In the genomic region with DNA sequence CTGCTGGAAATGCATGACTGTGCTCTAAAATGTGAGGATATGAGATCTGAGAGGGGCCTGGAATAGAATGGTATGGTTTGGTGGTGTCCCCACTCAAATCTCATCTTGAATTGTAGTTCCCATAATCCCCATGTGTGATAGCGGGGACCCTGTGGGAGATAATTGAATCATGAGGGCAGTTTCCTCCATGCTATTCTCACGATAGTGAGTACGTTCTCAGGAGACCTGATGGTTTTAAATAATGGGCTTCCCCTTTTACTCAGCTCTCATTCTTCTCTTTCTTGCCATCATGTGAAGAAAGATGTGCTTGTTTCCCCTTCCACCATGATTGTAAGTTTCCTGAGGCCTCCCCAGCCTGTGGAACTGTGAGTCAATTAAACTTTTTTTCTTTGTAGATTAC, we compare ENCODE assay signal across 16 cellular contexts.
DNase-seq lines count a peak whose midpoint lies in the region; ATAC-seq, FAIRE-seq and TF ChIP-seq lines count a peak whose summit lies in the region.
"Had no signal": no experiment of that assay in that cellular context is flagged by ENCODE, and none has a peak within 500 bp of the region (broad histone marks: within the 10 kb centered on the region; RNA-seq: fewer than 3 reads in every experiment).

No MANE protein-coding gene starts in this region.

- no peaks in the 10 kb centered on the region for H3K79me2 ChIP-seq in KMS-11 (ENCODE audit: insufficient read depth, low read depth)
- H3K79me2 ChIP-seq in GM12878 (ENCODE audit: control insufficient read depth, insufficient read depth, low read length): no peaks in the 10 kb centered on the region

- H3K9ac ChIP-seq in KMS-11 (no peak overlapping the region), GM12878 (ENCODE audit: control insufficient read depth, insufficient read depth, low read length) (no peak overlapping the region)

- H4K20me1 ChIP-seq in KMS-11 (ENCODE audit: insufficient read depth) (no peaks in the 10 kb centered on the region), GM12878 (ENCODE audit: control insufficient read depth, insufficient read depth) (no peaks in the 10 kb centered on the region)

- RAD21 ChIA-PET in GM12878 (lab: Charles Lee; ENCODE audit: unreplicated experiment): no interaction called here

- H3K9me3 Mint-ChIP-seq in activated CD4-positive, alpha-beta memory T cell treated with anti-CD3 and anti-CD28 coated beads for 36 hours: peaks cover 15% of the 10 kb centered on the region

- H3K27ac Mint-ChIP-seq in activated CD4-positive, alpha-beta memory T cell treated with anti-CD3 and anti-CD28 coated beads for 36 hours: no peak overlapping the region
- H3K27ac Mint-ChIP-seq: CD4-positive, alpha-beta memory T cell had no signal

- H3K36me3 Mint-ChIP-seq in activated CD4-positive, alpha-beta memory T cell treated with anti-CD3 and anti-CD28 coated beads for 36 hours: no peaks in the 10 kb centered on the region
- H3K36me3 Mint-ChIP-seq: CD4-positive, alpha-beta memory T cell had no signal

- CTCF ChIA-PET in GM12878 (lab: Yijun Ruan, JAX): no interaction called here
- CTCF ChIA-PET in activated CD4-positive, alpha-beta memory T cell treated with anti-CD3 and anti-CD28 coated beads for 36 hours (lab: Charles Lee): no interaction called here

- TF ChIP-seq POLR2A in GM12891 (IDR thresholded peaks at IDR 0.05; ENCODE audit: low read depth, low read length): no peak
- no peak for TF ChIP-seq POLR2A in GM12878 (IDR thresholded peaks at IDR 0.05; ENCODE audit: low read depth, low read length)

- BruUV-seq in GM12878 (replicated peaks; lab: Mats Ljungman, UMichigan): no TSS peak

- SMC1A ChIA-PET in GM12878 (lab: Charles Lee; ENCODE audit: uncharacterized antibody, unreplicated experiment): interaction anchor here (1.3 to 1.4 kb wide), 2 partner anchors 22 to 42 kb away, joined by 4 to 5 read pairs; no protein-coding TSS in a partner anchor

- TF ChIP-seq RAD21 in GM12878 (IDR thresholded peaks at IDR 0.05; ENCODE audit: insufficient read depth, low read depth, low read length): no peak; the same call in 1 of the 2 replicates

- no peaks in the 10 kb centered on the region for H3K27me3 Mint-ChIP-seq in activated CD4-positive, alpha-beta memory T cell treated with anti-CD3 and anti-CD28 coated beads for 36 hours

- H3K9me3 ChIP-seq in GM12878 (replicated peaks; ENCODE audit: control insufficient read depth, insufficient read depth, low read length): no peaks in the 10 kb centered on the region; the same call in 2 of the 3 replicates
- H3K9me3 ChIP-seq: Caco-2, HAP-1 had no signal

- TF ChIP-seq EP300 in GM12878 (IDR thresholded peaks at IDR 0.05; ENCODE audit: borderline replicate concordance in 1 of 2, control insufficient read depth in 1 of 2, low read depth in 2 of 2, low read length in 2 of 2): no peak

- H3K4me3 ChIP-seq in KMS-11 (IDR thresholded peaks at IDR 0.05; ENCODE audit: insufficient read depth, low read depth, low read length) (no peak overlapping the region), GM12878 (no peak overlapping the region)
- H3K4me3 ChIP-seq: HAP-1 had no signal

- in situ Hi-C loops in GM12878 (cut with MboI): no loop called here

- peaks cover 12% of the 10 kb centered on the region for H3K4me1 ChIP-seq in KMS-11 (ENCODE audit: low read depth, poor library complexity, severe bottlenecking)
- no peaks in the 10 kb centered on the region for H3K4me1 ChIP-seq in GM12878 (ENCODE audit: control insufficient read depth, insufficient read depth, low read length)
- H3K4me1 ChIP-seq: Caco-2, HAP-1 had no signal

- 3% methylated on average over 3 of the region's 3 CpGs for WGBS in GM12878 (ENCODE audit: insufficient coverage, insufficient replicate concordance, low lambda C conversion rate, missing lambda C conversion rate)

- intact Hi-C loops in GM12878 (cut with micrococcal nuclease; ENCODE audit: unreplicated experiment): no loop called here
- intact Hi-C loops in activated CD4-positive, alpha-beta memory T cell treated with anti-CD3 and anti-CD28 coated beads for 36 hours (cut with micrococcal nuclease): no loop called here

- ATAC-seq in GM18867 (IDR thresholded peaks at IDR 0.05; ENCODE audit: unreplicated experiment) (peak; percentile 45), GM12878 (no peak)

- H3K36me3 ChIP-seq in KMS-11 (ENCODE audit: insufficient read depth): no peaks in the 10 kb centered on the region
- no peaks in the 10 kb centered on the region for H3K36me3 ChIP-seq in GM12878 (ENCODE audit: control insufficient read depth in 2 of 2, insufficient read depth in 2 of 2, low read length in 1 of 2)
- H3K36me3 ChIP-seq: HAP-1 had no signal

- H3K27ac ChIP-seq in KMS-11 (no peak overlapping the region), GM12878 (ENCODE audit: control insufficient read depth, insufficient read depth) (no peak overlapping the region)

- H3K4me3 Mint-ChIP-seq in activated CD4-positive, alpha-beta memory T cell treated with anti-CD3 and anti-CD28 coated beads for 36 hours: no peak overlapping the region
- H3K4me3 Mint-ChIP-seq: CD4-positive, alpha-beta memory T cell had no signal

- TF ChIP-seq CTCF in KMS-11 (conservative IDR thresholded peaks at IDR 0.05; ENCODE audit: low read depth, low read length) (no peak), GM12878 (IDR thresholded peaks at IDR 0.05 in 2 of 3, conservative IDR thresholded peaks at IDR 0.05 in 1 of 3; ENCODE audit: control insufficient read depth in 2 of 3, extremely low read depth in 1 of 3, insufficient read depth in 1 of 3, low read depth in 3 of 3, low read length in 3 of 3) (no peak)

- H2AFZ ChIP-seq in KMS-11 (ENCODE audit: low read depth): no peak overlapping the region
- no peak overlapping the region for H2AFZ ChIP-seq in GM12878 (ENCODE audit: control insufficient read depth, low read depth, low read length)

- no peak for FAIRE-seq in GM12891 (lab: Jason Lieb, UNC)
- FAIRE-seq in GM12878 (lab: Jason Lieb, UNC): no peak
- FAIRE-seq: G401.6, H54 had no signal

- DNase-seq in GM12891 (ENCODE audit: insufficient read length, low spot score) (no peak), GM12878 (ENCODE audit: low read depth, low spot score) (no peak), NCI-H1092 treated with DMSO at 0.1 percent for 48 hours (lab: John Stamatoyannopoulos, UW) (no peak), HCEC 1CT (no peak)
- DNase-seq in activated CD4-positive, alpha-beta memory T cell treated with anti-CD3 and anti-CD28 coated beads for 36 hours: no peak
- DNase-seq: C1 segment of cervical spinal cord; Caco-2; CD4-positive, alpha-beta memory T cell; DMS153; DND-41; GOT3 had no signal

- no peaks in the 10 kb centered on the region for H3K4me1 Mint-ChIP-seq in activated CD4-positive, alpha-beta memory T cell treated with anti-CD3 and anti-CD28 coated beads for 36 hours (ENCODE audit: low read depth)
- H3K4me1 Mint-ChIP-seq: CD4-positive, alpha-beta memory T cell had no signal

- no peaks in the 10 kb centered on the region for H3K27me3 ChIP-seq in KMS-11 (ENCODE audit: insufficient read depth, low read depth)
- H3K27me3 ChIP-seq in GM12878 (replicated peaks in 1 of 2; ENCODE audit: control insufficient read depth in 2 of 2, insufficient read depth in 2 of 2, low read length in 1 of 2): no peaks in the 10 kb centered on the region

- H3K4me2 ChIP-seq in KMS-11 (peak overlapping the region; percentile 4; the same call in 1 of the 2 replicates), GM12878 (ENCODE audit: control insufficient read depth, insufficient read depth) (no peak overlapping the region)

- POLR2A ChIA-PET in GM12878 (lab: Charles Lee): no interaction called here
- POLR2A ChIA-PET in activated CD4-positive, alpha-beta memory T cell treated with anti-CD3 and anti-CD28 coated beads for 36 hours (lab: Charles Lee): no interaction called here

TF ChIP-seq in GM12891, 5 proteins besides CTCF, POLR2A, EP300 and RAD21:
- TF ChIP-seq SPI1 (IDR thresholded peaks at IDR 0.05; ENCODE audit: low read depth, low read length): peak; percentile 23; the same call in 1 of the 2 replicates
- no peak for TF ChIP-seq PAX5 (IDR thresholded peaks at IDR 0.05; ENCODE audit: insufficient read depth, low read length, severe bottlenecking)
- no peak for TF ChIP-seq POLR2AphosphoS5 (IDR thresholded peaks at IDR 0.05; ENCODE audit: low read depth, low read length)

TF ChIP-seq in GM12878, 131 proteins besides CTCF, POLR2A, EP300 and RAD21 (continues in another document):
- no peak for TF ChIP-seq FOS (IDR thresholded peaks at IDR 0.05; ENCODE audit: borderline replicate concordance, extremely low read depth, insufficient read length)
- peak; percentile 77; the same call in 1 of the 2 replicates for TF ChIP-seq FOXM1 (IDR thresholded peaks at IDR 0.05; ENCODE audit: low read depth, low read length)
- TF ChIP-seq, protein P1, sequence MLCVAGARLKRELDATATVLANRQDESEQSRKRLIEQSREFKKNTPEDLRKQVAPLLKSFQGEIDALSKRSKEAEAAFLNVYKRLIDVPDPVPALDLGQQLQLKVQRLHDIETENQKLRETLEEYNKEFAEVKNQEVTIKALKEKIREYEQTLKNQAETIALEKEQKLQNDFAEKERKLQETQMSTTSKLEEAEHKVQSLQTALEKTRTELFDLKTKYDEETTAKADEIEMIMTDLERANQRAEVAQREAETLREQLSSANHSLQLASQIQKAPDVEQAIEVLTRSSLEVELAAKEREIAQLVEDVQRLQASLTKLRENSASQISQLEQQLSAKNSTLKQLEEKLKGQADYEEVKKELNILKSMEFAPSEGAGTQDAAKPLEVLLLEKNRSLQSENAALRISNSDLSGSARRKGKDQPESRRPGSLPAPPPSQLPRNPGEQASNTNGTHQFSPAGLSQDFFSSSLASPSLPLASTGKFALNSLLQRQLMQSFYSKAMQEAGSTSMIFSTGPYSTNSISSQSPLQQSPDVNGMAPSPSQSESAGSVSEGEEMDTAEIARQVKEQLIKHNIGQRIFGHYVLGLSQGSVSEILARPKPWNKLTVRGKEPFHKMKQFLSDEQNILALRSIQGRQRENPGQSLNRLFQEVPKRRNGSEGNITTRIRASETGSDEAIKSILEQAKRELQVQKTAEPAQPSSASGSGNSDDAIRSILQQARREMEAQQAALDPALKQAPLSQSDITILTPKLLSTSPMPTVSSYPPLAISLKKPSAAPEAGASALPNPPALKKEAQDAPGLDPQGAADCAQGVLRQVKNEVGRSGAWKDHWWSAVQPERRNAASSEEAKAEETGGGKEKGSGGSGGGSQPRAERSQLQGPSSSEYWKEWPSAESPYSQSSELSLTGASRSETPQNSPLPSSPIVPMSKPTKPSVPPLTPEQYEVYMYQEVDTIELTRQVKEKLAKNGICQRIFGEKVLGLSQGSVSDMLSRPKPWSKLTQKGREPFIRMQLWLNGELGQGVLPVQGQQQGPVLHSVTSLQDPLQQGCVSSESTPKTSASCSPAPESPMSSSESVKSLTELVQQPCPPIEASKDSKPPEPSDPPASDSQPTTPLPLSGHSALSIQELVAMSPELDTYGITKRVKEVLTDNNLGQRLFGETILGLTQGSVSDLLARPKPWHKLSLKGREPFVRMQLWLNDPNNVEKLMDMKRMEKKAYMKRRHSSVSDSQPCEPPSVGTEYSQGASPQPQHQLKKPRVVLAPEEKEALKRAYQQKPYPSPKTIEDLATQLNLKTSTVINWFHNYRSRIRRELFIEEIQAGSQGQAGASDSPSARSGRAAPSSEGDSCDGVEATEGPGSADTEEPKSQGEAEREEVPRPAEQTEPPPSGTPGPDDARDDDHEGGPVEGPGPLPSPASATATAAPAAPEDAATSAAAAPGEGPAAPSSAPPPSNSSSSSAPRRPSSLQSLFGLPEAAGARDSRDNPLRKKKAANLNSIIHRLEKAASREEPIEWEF (IDR thresholded peaks at IDR 0.05; ENCODE audit: insufficient replicate concordance, low read depth, low read length): no peak
